ENCODE assay signal across 1 cellular context in genomic region chr14:64914237-64914971, GRCh38.
A peak's percentile ranks its signal among the peaks of the same experiment; 100 is the strongest.
TF ChIP-seq lines count a peak whose summit lies in the region.

TSS of gene CHURC1 (plus strand) at chr14:64914455. CDS start at chr14:64914496, 41 bp downstream.

TF ChIP-seq in A549, 52 proteins besides CTCF, POLR2A, EP300 and RAD21 (continued from another document):
- peak; percentile 85 for TF ChIP-seq BCL3 (IDR thresholded peaks at IDR 0.05)
